Comparison of ENCODE assay signal across 11 cellular contexts in the genomic region with DNA sequence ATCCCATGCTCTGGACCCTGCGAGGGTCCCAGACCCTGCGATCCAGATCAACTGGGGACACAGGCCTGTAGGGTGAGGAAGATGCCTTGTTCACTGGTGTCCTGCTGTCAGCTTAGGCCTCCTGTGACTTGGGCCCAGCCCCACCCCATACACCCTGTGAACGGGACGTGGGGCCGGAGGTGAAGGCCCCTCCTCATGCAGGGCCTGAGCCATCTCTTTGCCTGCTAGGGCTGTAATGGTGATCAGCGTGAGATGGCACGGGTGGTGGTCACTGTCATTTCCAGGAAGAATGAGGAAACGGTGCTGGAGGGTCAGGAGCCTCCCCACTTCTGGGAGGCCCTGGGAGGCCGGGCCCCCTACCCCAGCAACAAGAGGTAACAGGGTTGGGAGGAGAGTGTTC. TPM values are rescaled to one million over a fixed set of nuclear protein-coding genes. Genes with fewer than 3 reads are reported as not detected.
DNase-seq lines count a peak whose midpoint lies in the region; ATAC-seq lines count a peak whose summit lies in the region.
"Had no signal": no experiment of that assay in that cellular context is flagged by ENCODE, and none has a peak within 500 bp of the region (broad histone marks: within the 10 kb centered on the region; RNA-seq: fewer than 3 reads in every experiment).

No MANE protein-coding gene starts in this region.

- POLR2A ChIA-PET in CD8-positive, alpha-beta memory T cell (lab: Charles Lee) = interaction anchor here (1.1 kb wide), 1 partner anchor 29 kb away, joined by 3 read pairs; no protein-coding TSS in a partner anchor
- POLR2A ChIA-PET in T-cell (lab: Charles Lee) = no interaction called here

- peaks cover 30 to 42% (median 40%) of the 10 kb centered on the region in 3 donors for H3K4me1 Mint-ChIP-seq in CD8-positive, alpha-beta memory T cell
- peaks cover 32 to 37% (median 33%) of the 10 kb centered on the region in 3 donors for H3K4me1 Mint-ChIP-seq in T-cell
- H3K4me1 Mint-ChIP-seq in stimulated activated effector memory CD8-positive, alpha-beta T cell treated with anti-CD3 and anti-CD28 coated beads, Interleukin-12 subunit alpha, Interleukin-12 subunit beta, amount 100 ng/mL, for 72 hours = peaks cover 55% of the 10 kb centered on the region

- peak overlapping the region in 5 of 8 donors; percentile 26 to 83 (median 64) for H3K27ac Mint-ChIP-seq in CD8-positive, alpha-beta memory T cell
- H3K27ac Mint-ChIP-seq in T-cell = peak overlapping the region; percentile 48 to 77
- H3K27ac Mint-ChIP-seq in stimulated activated effector memory CD8-positive, alpha-beta T cell treated with anti-CD3 and anti-CD28 coated beads, Interleukin-12 subunit alpha, Interleukin-12 subunit beta, amount 100 ng/mL, for 72 hours = peak overlapping the region; percentile 85
- H3K27ac Mint-ChIP-seq: T-helper 2 cell treated with Interferon-gamma antibody and Interleukin-4, amounts not matched to agents 5 μg/mL and 100 μg/mL, for 36 hours had no signal

- peak in 1 of 5 donors; percentile 36 for DNase-seq in CD8-positive, alpha-beta memory T cell
- DNase-seq in T-cell = no peak
- no peak for DNase-seq in stimulated activated effector memory CD8-positive, alpha-beta T cell treated with anti-CD3 and anti-CD28 coated beads, Interleukin-12 subunit alpha, Interleukin-12 subunit beta, amount 100 ng/mL, for 72 hours (ENCODE audit: low spot score in 2 of 2)

- H3K36me3 ChIP-seq in CD8-positive, alpha-beta memory T cell (ENCODE audit: insufficient read depth, low read length) = peaks cover 21% of the 10 kb centered on the region
- H3K36me3 ChIP-seq: BE2C had no signal

- peaks cover 4 to 67% (median 4%) of the 10 kb centered on the region in 3 donors for H3K36me3 Mint-ChIP-seq in CD8-positive, alpha-beta memory T cell
- H3K36me3 Mint-ChIP-seq in T-cell = peaks cover 18% of the 10 kb centered on the region
- H3K36me3 Mint-ChIP-seq in stimulated activated effector memory CD8-positive, alpha-beta T cell treated with anti-CD3 and anti-CD28 coated beads, Interleukin-12 subunit alpha, Interleukin-12 subunit beta, amount 100 ng/mL, for 72 hours = peaks cover 37% of the 10 kb centered on the region

- H3K4me3 Mint-ChIP-seq in CD8-positive, alpha-beta memory T cell = no peak overlapping the region
- no peak overlapping the region for H3K4me3 Mint-ChIP-seq in T-cell
- no peak overlapping the region for H3K4me3 Mint-ChIP-seq in stimulated activated effector memory CD8-positive, alpha-beta T cell treated with anti-CD3 and anti-CD28 coated beads, Interleukin-12 subunit alpha, Interleukin-12 subunit beta, amount 100 ng/mL, for 72 hours
- H3K4me3 Mint-ChIP-seq: activated naive CD8-positive, alpha-beta T cell; T-helper 2 cell treated with Interferon-gamma antibody and Interleukin-4, amounts not matched to agents 5 μg/mL and 100 μg/mL, for 36 hours had no signal

- peaks cover 11% of the 10 kb centered on the region for H3K4me1 ChIP-seq in CD8-positive, alpha-beta memory T cell (ENCODE audit: insufficient read depth, low read length)
- H3K4me1 ChIP-seq: BE2C, HAP-1 had no signal

- H3K27me3 ChIP-seq in CD8-positive, alpha-beta memory T cell (ENCODE audit: insufficient read depth, low read length, poor library complexity, severe bottlenecking) = no peaks in the 10 kb centered on the region
- H3K27me3 ChIP-seq in layer of hippocampus (ENCODE audit: control insufficient read depth, insufficient read depth, low read length) = no peaks in the 10 kb centered on the region
- H3K27me3 ChIP-seq: BE2C had no signal

- H3K9me3 Mint-ChIP-seq in CD8-positive, alpha-beta memory T cell = no peaks in the 10 kb centered on the region
- no peaks in the 10 kb centered on the region for H3K9me3 Mint-ChIP-seq in T-cell
- H3K9me3 Mint-ChIP-seq in stimulated activated effector memory CD8-positive, alpha-beta T cell treated with anti-CD3 and anti-CD28 coated beads, Interleukin-12 subunit alpha, Interleukin-12 subunit beta, amount 100 ng/mL, for 72 hours = no peaks in the 10 kb centered on the region
- H3K9me3 Mint-ChIP-seq: T-helper 2 cell treated with Interferon-gamma antibody and Interleukin-4, amounts not matched to agents 5 μg/mL and 100 μg/mL, for 36 hours had no signal

- no peak overlapping the region for H3K4me3 ChIP-seq in CD8-positive, alpha-beta memory T cell (ENCODE audit: low read length)
- H3K4me3 ChIP-seq: HAP-1 had no signal

- ATAC-seq in T-cell (replicated peaks in 1 of 4) (no peak), HG02610 (IDR thresholded peaks at IDR 0.05; ENCODE audit: unreplicated experiment) (no peak), GM21737 (IDR thresholded peaks at IDR 0.05; ENCODE audit: unreplicated experiment) (no peak), HG03097 (IDR thresholded peaks at IDR 0.05; ENCODE audit: low FRiP score, unreplicated experiment) (no peak)
- ATAC-seq in stimulated activated effector memory CD8-positive, alpha-beta T cell treated with anti-CD3 and anti-CD28 coated beads, Interleukin-12 subunit alpha, Interleukin-12 subunit beta, amount 100 ng/mL, for 72 hours = no peak

- CTCF ChIA-PET in CD8-positive, alpha-beta memory T cell (lab: Charles Lee) = interaction anchor here (1.4 to 4.9 kb wide), 6 partner anchors 10 to 36 kb away, joined by 7 to 65 read pairs (median 14); partner anchors contain the start of gene DLEC1
- CTCF ChIA-PET in T-cell (lab: Charles Lee) = interaction anchor here in 1 of 2 donors (1.6 kb wide), 1 partner anchor 30 kb away, joined by 14 read pairs; no protein-coding TSS in a partner anchor

- H3K27ac ChIP-seq in CD8-positive, alpha-beta memory T cell (ENCODE audit: low read depth, low read length) = no peak overlapping the region
- peak overlapping the region; percentile 83 for H3K27ac ChIP-seq in layer of hippocampus (ENCODE audit: low read depth, low read length)

- H3K27me3 Mint-ChIP-seq in CD8-positive, alpha-beta memory T cell = peaks cover 0 to 1% of the 10 kb centered on the region in 2 donors
- H3K27me3 Mint-ChIP-seq in T-cell = no peaks in the 10 kb centered on the region
- H3K27me3 Mint-ChIP-seq: activated naive CD8-positive, alpha-beta T cell had no signal

- H3K9me3 ChIP-seq in CD8-positive, alpha-beta memory T cell (ENCODE audit: low read length) = no peaks in the 10 kb centered on the region
- H3K9me3 ChIP-seq: BE2C, HAP-1 had no signal

RNA-seq across cellular contexts. Expression of gene VILL, which starts 12.4 kb away (rescaled TPM):
- total RNA-seq in CD8-positive, alpha-beta memory T cell = 10 to 100 TPM; 14.7 to 15.8 TPM
- 16.8 TPM for polyA plus RNA-seq in CD8-positive, alpha-beta memory T cell
- 10 to 100 TPM; 26.6 to 44.6 (median 42.1) TPM for total RNA-seq in T-cell

RNA-seq across cellular contexts. Expression of gene PLCD1, which starts 26.5 kb away (rescaled TPM):
- 10 to 100 TPM; 12.8 to 18.5 TPM for total RNA-seq in CD8-positive, alpha-beta memory T cell
- 36.4 TPM for polyA plus RNA-seq in CD8-positive, alpha-beta memory T cell
- total RNA-seq in T-cell = 10 to 100 TPM; 31.3 to 91.0 (median 75.7) TPM

RNA-seq across cellular contexts. Expression of gene DLEC1, which starts 36.1 kb away (rescaled TPM):
- total RNA-seq in CD8-positive, alpha-beta memory T cell = 1 to 10 TPM; 1.0 to 1.3 TPM
- polyA plus RNA-seq in CD8-positive, alpha-beta memory T cell = 0.56 TPM
- total RNA-seq in T-cell = 10 to 100 TPM in 3 of 5 donors, 1 to 10 TPM in 2; 4.7 to 21.7 (median 17.8) TPM
